ENCODE assay signal across 8 cellular contexts in the genomic region with DNA sequence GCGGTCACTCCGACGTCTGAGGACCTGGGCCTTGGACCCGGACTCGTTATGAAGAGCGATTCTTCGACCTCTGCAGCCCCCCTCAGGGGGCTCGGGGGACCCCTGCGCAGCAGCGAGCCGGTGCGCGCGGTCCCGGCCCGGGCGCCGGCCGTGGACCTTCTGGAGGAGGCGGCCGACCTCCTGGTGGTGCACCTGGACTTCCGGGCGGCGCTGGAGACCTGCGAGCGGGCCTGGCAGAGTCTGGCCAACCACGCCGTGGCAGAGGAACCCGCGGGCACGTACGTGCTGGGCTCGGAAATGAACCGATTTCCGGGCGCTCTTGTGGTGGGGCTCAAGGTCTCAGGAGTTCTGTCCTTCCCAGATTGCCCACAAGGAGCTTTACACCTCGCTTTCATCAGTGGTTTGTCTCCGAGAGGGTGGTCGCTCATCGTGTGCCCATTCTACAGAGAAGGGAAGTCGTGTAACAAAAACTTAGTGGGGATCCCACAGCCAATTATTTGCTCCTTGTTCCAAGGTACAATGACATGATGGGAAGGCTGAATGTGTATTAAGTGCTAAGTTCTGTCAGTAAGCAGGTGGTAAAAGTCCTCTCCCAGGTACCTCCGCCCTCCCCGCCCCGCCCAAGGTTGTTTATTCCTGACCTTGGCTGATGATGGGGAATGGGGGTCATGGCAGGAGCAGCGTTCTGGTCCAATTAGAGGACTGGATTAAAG. TPM values are rescaled to one million over a fixed set of nuclear protein-coding genes. Genes with fewer than 3 reads are reported as not detected.
DNase-seq lines count a peak whose midpoint lies in the region; ATAC-seq, FAIRE-seq and TF ChIP-seq lines count a peak whose summit lies in the region.

No MANE protein-coding gene starts in this region.

- H3K4me3 Mint-ChIP-seq in IgD-negative memory B cell: peak overlapping the region; percentile 94 to 99 (median 96)
- H3K4me3 Mint-ChIP-seq in activated CD4-positive, alpha-beta T cell treated with anti-CD3 and anti-CD28 coated beads, Interleukin-2, amount 10 ng/mL, durations not matched to agents 24 days and 14 days: peak overlapping the region; percentile 96

- peaks cover 25 to 40% (median 29%) of the 10 kb centered on the region in 3 donors for H3K4me1 Mint-ChIP-seq in IgD-negative memory B cell
- peaks cover 43% of the 10 kb centered on the region for H3K4me1 Mint-ChIP-seq in activated CD4-positive, alpha-beta T cell treated with anti-CD3 and anti-CD28 coated beads, Interleukin-2, amount 10 ng/mL, durations not matched to agents 24 days and 14 days

- peaks cover 9% of the 10 kb centered on the region for H3K36me3 Mint-ChIP-seq in IgD-negative memory B cell
- H3K36me3 Mint-ChIP-seq in activated CD4-positive, alpha-beta T cell treated with anti-CD3 and anti-CD28 coated beads, Interleukin-2, amount 10 ng/mL, durations not matched to agents 24 days and 14 days (ENCODE audit: low read depth): peaks cover 44% of the 10 kb centered on the region

- DNase-seq in AG08396 (ENCODE audit: low spot score): peak; percentile 51
- peak; percentile 84 for DNase-seq in activated CD4-positive, alpha-beta T cell treated with anti-CD3 and anti-CD28 coated beads, Interleukin-2, amount 10 ng/mL, durations not matched to agents 24 days and 14 days
- DNase-seq in H1 (ENCODE audit: low read depth in 1 of 2, low spot score in 2 of 2): peak in 1 of 2 experiments; percentile 62
- peak; percentile 64 to 83 (median 78) for DNase-seq in mucosa of descending colon
- DNase-seq in tibial artery: no peak

- peaks cover 9 to 17% (median 12%) of the 10 kb centered on the region in 4 experiments; a peak in 7 of 8 replicates for H3K36me3 ChIP-seq in H1 (ENCODE audit: control insufficient read depth in 2 of 4, insufficient read depth in 4 of 4, low read length in 3 of 4)
- H3K36me3 ChIP-seq in mucosa of descending colon (ENCODE audit: low read depth): no peaks in the 10 kb centered on the region
- peaks cover 22 to 40% (median 37%) of the 10 kb centered on the region in 3 donors for H3K36me3 ChIP-seq in tibial artery

- H3K4me3 ChIP-seq in H1 (ENCODE audit: extremely low read depth in 1 of 4, insufficient read depth in 2 of 4, low read depth in 3 of 4, low read length in 4 of 4) (peak overlapping the region; percentile 88 to 99 (median 97)), mucosa of descending colon (peak overlapping the region; percentile 85), tibial artery (peak overlapping the region; percentile 77 to 90)

- peak overlapping the region; percentile 70 to 90 (median 84) for H3K9ac ChIP-seq in H1 (replicated peaks in 1 of 4; ENCODE audit: extremely low read depth in 1 of 4, low read depth in 3 of 4, low read length in 3 of 4)

- H2BK12ac ChIP-seq in H1 (ENCODE audit: low read depth, low read length): no peak overlapping the region

- H4K20me1 ChIP-seq in H1 (replicated peaks in 1 of 2; ENCODE audit: control insufficient read depth in 1 of 2, insufficient read depth in 2 of 2, low read length in 2 of 2): peaks cover 0 to 3% of the 10 kb centered on the region in 2 experiments

- no peak overlapping the region for H4K5ac ChIP-seq in H1 (ENCODE audit: insufficient read length, low read depth, low read length)

- H4K91ac ChIP-seq in H1 (replicated peaks; ENCODE audit: insufficient read length, low read length): no peak overlapping the region

- H2BK5ac ChIP-seq in H1 (ENCODE audit: low read depth, low read length): 0 out of 2 replicates have a peak overlapping the region, but pooled peaks have one; percentile 47

- peak overlapping the region; percentile 67; the same call in 1 of the 2 replicates for H2AFZ ChIP-seq in H1 (ENCODE audit: low read length)

- 0 out of 4 replicates have a peak, but pooled peaks of 1 of the 2 experiments have one; percentile 6 for TF ChIP-seq RAD21 in H1 (IDR thresholded peaks at IDR 0.05 in 1 of 2, conservative IDR thresholded peaks at IDR 0.05 in 1 of 2; ENCODE audit: low read depth in 2 of 2, low read length in 2 of 2)

- POLR2A ChIA-PET in H1 (lab: Charles Lee; ENCODE audit: partially characterized antibody): interaction anchor here (0.7 to 2.3 kb wide), 8 partner anchors 11 to 291 kb away, joined by 3 to 11 read pairs (median 4); no protein-coding TSS in a partner anchor

- peaks cover 9% of the 10 kb centered on the region for H3K79me1 ChIP-seq in H1 (ENCODE audit: low read depth, low read length)

- H3K27ac ChIP-seq in H1 (ENCODE audit: low read depth, low read length): peak overlapping the region; percentile 84
- H3K27ac ChIP-seq in tibial artery: peak overlapping the region; percentile 74 to 77

- no peak overlapping the region for H2BK20ac ChIP-seq in H1 (ENCODE audit: low read length)

- peak in 1 of 2 experiments; percentile 26; a peak in 1 of 3 replicates for TF ChIP-seq POLR2A in H1 (IDR thresholded peaks at IDR 0.05; ENCODE audit: control extremely low read depth in 1 of 2, low read depth in 2 of 2, low read length in 2 of 2)

- no peak for FAIRE-seq in H1 (lab: Jason Lieb, UNC)

- no peak overlapping the region for H2BK120ac ChIP-seq in H1 (replicated peaks; ENCODE audit: low read depth, low read length)

- no peak for TF ChIP-seq CTCF in H1 (IDR thresholded peaks at IDR 0.05; ENCODE audit: control extremely low read depth in 1 of 3, insufficient read depth in 1 of 3, low read depth in 1 of 3, low read length in 3 of 3)
- no peak for TF ChIP-seq CTCF in mucosa of descending colon (IDR thresholded peaks at IDR 0.05)
- no peak for TF ChIP-seq CTCF in tibial artery (IDR thresholded peaks at IDR 0.05)

- H2BK15ac ChIP-seq in H1 (ENCODE audit: low read length): no peak overlapping the region

- H3K27ac Mint-ChIP-seq in IgD-negative memory B cell: peak overlapping the region in 2 of 3 donors; percentile 70 to 79
- H3K27ac Mint-ChIP-seq in activated CD4-positive, alpha-beta T cell treated with anti-CD3 and anti-CD28 coated beads, Interleukin-2, amount 10 ng/mL, durations not matched to agents 24 days and 14 days: peak overlapping the region; percentile 93

- no peak overlapping the region for H3K56ac ChIP-seq in H1 (replicated peaks; ENCODE audit: insufficient read length, low read depth, low read length)

- no peaks in the 10 kb centered on the region for H3K27me3 Mint-ChIP-seq in IgD-negative memory B cell
- no peaks in the 10 kb centered on the region for H3K27me3 Mint-ChIP-seq in activated CD4-positive, alpha-beta T cell treated with anti-CD3 and anti-CD28 coated beads, Interleukin-2, amount 10 ng/mL, durations not matched to agents 24 days and 14 days

- 14% methylated on average over 43 of the region's 45 CpGs; no CpG with 5 or more reads in 1 of the 2 experiments for WGBS in H1 (ENCODE audit: extremely low coverage in 1 of 2, insufficient coverage in 1 of 2, insufficient read length in 1 of 2, insufficient replicate concordance in 2 of 2, low coverage in 1 of 2, low lambda C conversion rate in 2 of 2, missing lambda C conversion rate in 1 of 2), 2 experiments

- H3K4ac ChIP-seq in H1 (replicated peaks; ENCODE audit: insufficient read length, low read depth, low read length): no peak overlapping the region

- H3K23ac ChIP-seq in H1 (ENCODE audit: insufficient read length): no peak overlapping the region

- peak overlapping the region; percentile 79; the same call in 1 of the 2 replicates for H4K8ac ChIP-seq in H1 (ENCODE audit: extremely low read depth, insufficient read depth, low read length)

- H3K4me2 ChIP-seq in H1 (ENCODE audit: insufficient read depth in 1 of 2, low read depth in 2 of 2, low read length in 2 of 2): peak overlapping the region; percentile 71 to 82

- peak; percentile 25 for ATAC-seq in GM18907 (IDR thresholded peaks at IDR 0.05; ENCODE audit: unreplicated experiment)
- ATAC-seq in mucosa of descending colon: peak; percentile 69
- ATAC-seq in GM21447 (IDR thresholded peaks at IDR 0.05; ENCODE audit: unreplicated experiment): no peak

- H3K4me1 ChIP-seq in H1 (replicated peaks in 1 of 4; ENCODE audit: control insufficient read depth in 3 of 4, insufficient read depth in 4 of 4, low read length in 3 of 4): 0 out of 7 replicates have a peak, but pooled peaks cover 0 to 3% (median 0%) of the 10 kb centered on the region in 4 experiments
- H3K4me1 ChIP-seq in mucosa of descending colon (ENCODE audit: low read depth): peaks cover 25% of the 10 kb centered on the region
- H3K4me1 ChIP-seq in tibial artery: peaks cover 6 to 37% (median 31%) of the 10 kb centered on the region in 4 donors

- H3K79me2 ChIP-seq in H1 (ENCODE audit: control insufficient read depth in 1 of 2, insufficient read depth in 2 of 2, low read length in 2 of 2): peaks cover 0 to 36% of the 10 kb centered on the region in 2 experiments; a peak in 3 of 4 replicates

- H3K14ac ChIP-seq in H1 (ENCODE audit: insufficient read length): no peak overlapping the region

- H3K9me3 ChIP-seq in H1 (ENCODE audit: insufficient read depth in 2 of 2, low read depth in 1 of 2, low read length in 1 of 2): no peaks in the 10 kb centered on the region
- no peaks in the 10 kb centered on the region for H3K9me3 ChIP-seq in mucosa of descending colon
- no peaks in the 10 kb centered on the region for H3K9me3 ChIP-seq in tibial artery

- peak overlapping the region; percentile 96; the same call in 1 of the 2 replicates for H3K18ac ChIP-seq in H1 (ENCODE audit: extremely low read depth, low read length)

- intact Hi-C loops in activated CD4-positive, alpha-beta T cell treated with anti-CD3 and anti-CD28 coated beads, Interleukin-2, amount 10 ng/mL, durations not matched to agents 24 days and 14 days (cut with micrococcal nuclease): loop anchor here (5.0 kb wide), 1 partner anchor 1001 kb away; no protein-coding TSS in a partner anchor
- intact Hi-C loops in mucosa of descending colon (cut with DNase I, micrococcal nuclease) (loop anchor here (5.0 to 10.0 kb wide), 2 partner anchors 244 to 246 kb away; no protein-coding TSS in a partner anchor), tibial artery (cut with DNase I; ENCODE audit: low total_unique reads) (loop anchor here (5.0 to 10.0 kb wide), 3 partner anchors 54 to 251 kb away; partner anchors contain the start of gene MICAL3)

- H3K23me2 ChIP-seq in H1 (ENCODE audit: low read depth, low read length): peaks cover 2% of the 10 kb centered on the region; the same call in 1 of the 2 replicates

- H3K27me3 ChIP-seq in H1 (replicated peaks in 1 of 4; ENCODE audit: control insufficient read depth in 3 of 4, extremely low read depth in 1 of 4, insufficient read depth in 3 of 4, low read length in 3 of 4): no peaks in the 10 kb centered on the region
- no peaks in the 10 kb centered on the region for H3K27me3 ChIP-seq in tibial artery

- CTCF ChIA-PET in H1 (lab: Charles Lee; ENCODE audit: partially characterized antibody): interaction anchor here (0.7 to 11.5 kb wide), 11 partner anchors 9 to 335 kb away, joined by 3 to 163 read pairs (median 5); no protein-coding TSS in a partner anchor

- H3K9me3 Mint-ChIP-seq in IgD-negative memory B cell: peaks cover 0 to 2% (median 0%) of the 10 kb centered on the region in 3 donors
- H3K9me3 Mint-ChIP-seq in activated CD4-positive, alpha-beta T cell treated with anti-CD3 and anti-CD28 coated beads, Interleukin-2, amount 10 ng/mL, durations not matched to agents 24 days and 14 days: no peaks in the 10 kb centered on the region

- no peak for TF ChIP-seq EP300 in H1 (IDR thresholded peaks at IDR 0.05; ENCODE audit: borderline replicate concordance in 1 of 2, low read depth in 2 of 2, low read length in 2 of 2)

- H2AK5ac ChIP-seq in H1 (ENCODE audit: low read depth, low read length): no peak overlapping the region

RNA-seq across cellular contexts. Expression of gene PEX26, which starts 0.7 kb away (rescaled TPM):
- 3.4 TPM for polyA plus RNA-seq in IgD-negative memory B cell
- 53.5 and 54.0 TPM in 2 replicates for total RNA-seq in activated CD4-positive, alpha-beta T cell treated with anti-CD3 and anti-CD28 coated beads, Interleukin-2, amount 10 ng/mL, durations not matched to agents 24 days and 14 days
- 46.6 and 49.0 TPM in 2 replicates for total RNA-seq in H1 (2021; fragmentation: NEBNext Ultra II Directional; extraction: Animal tissue kit (Norgen Biotek cat#: 25700))
- 33.1 and 41.9 TPM in 2 replicates for polyA plus RNA-seq in H1 (2011; rRNA removed)
- 29.4 TPM for polyA plus RNA-seq in H1 (2011; cell fraction: cytosol; rRNA removed)
- polyA plus RNA-seq in H1 (2011; cell fraction: nucleus; rRNA removed): 35.7 TPM
- 33.8 to 41.7 TPM (median 38.8 TPM) in 4 replicates for polyA plus RNA-seq in H1 (2012, experiment 1 of 2)
- polyA plus RNA-seq in H1 (2012, experiment 2 of 2): 43.1 TPM
- 26.5 TPM for polyA plus RNA-seq in H1 (2013, experiment 1 of 2)
- 27.2 TPM for polyA plus RNA-seq in H1 (2013, experiment 2 of 2)
- 41.2 and 46.0 TPM in 2 replicates for polyA minus RNA-seq in H1 (2011; rRNA and poly(A)+ RNA removed)
- polyA minus RNA-seq in H1 (2011; cell fraction: cytosol; rRNA and poly(A)+ RNA removed): 21.4 TPM
- 20.6 TPM for polyA minus RNA-seq in H1 (2011; cell fraction: nucleus; rRNA and poly(A)+ RNA removed)
- 100 to 1,000 TPM; 113 to 241 (median 123) TPM for total RNA-seq in mucosa of descending colon

RNA-seq across cellular contexts. Expression of gene TUBA8, which starts 32.1 kb away (rescaled TPM):
- polyA plus RNA-seq in IgD-negative memory B cell (2.8 TPM), H1 (2011; rRNA removed) (3.5 and 4.0 TPM in 2 replicates)
- 1.2 and 1.7 TPM in 2 replicates for total RNA-seq in activated CD4-positive, alpha-beta T cell treated with anti-CD3 and anti-CD28 coated beads, Interleukin-2, amount 10 ng/mL, durations not matched to agents 24 days and 14 days
- 0.23 and 1.0 TPM in 2 replicates for total RNA-seq in H1 (2021; fragmentation: NEBNext Ultra II Directional; extraction: Animal tissue kit (Norgen Biotek cat#: 25700))
- 2.2 TPM for polyA plus RNA-seq in H1 (2011; cell fraction: cytosol; rRNA removed)
- polyA plus RNA-seq in H1 (2011; cell fraction: nucleus; rRNA removed): 4.9 TPM
- 1.5 to 2.5 TPM (median 1.6 TPM) in 4 replicates for polyA plus RNA-seq in H1 (2012, experiment 1 of 2)
- 1.6 TPM for polyA plus RNA-seq in H1 (2012, experiment 2 of 2)
- 1.1 TPM for polyA plus RNA-seq in H1 (2013, experiment 1 of 2)
- polyA plus RNA-seq in H1 (2013, experiment 2 of 2): 0.92 TPM
- 1.7 and 2.3 TPM in 2 replicates for polyA minus RNA-seq in H1 (2011; rRNA and poly(A)+ RNA removed)
- polyA minus RNA-seq in H1 (2011; cell fraction: cytosol; rRNA and poly(A)+ RNA removed): not detected
- 0.50 TPM for polyA minus RNA-seq in H1 (2011; cell fraction: nucleus; rRNA and poly(A)+ RNA removed)
- 1 to 10 TPM; 2.7 to 4.7 (median 3.3) TPM for total RNA-seq in mucosa of descending colon

RNA-seq across cellular contexts. Expression of gene MICAL3, which starts 54.1 kb away (rescaled TPM):
- polyA plus RNA-seq in IgD-negative memory B cell (12.0 TPM), H1 (2011; rRNA removed) (8.3 and 10.8 TPM in 2 replicates)
- 47.0 and 51.2 TPM in 2 replicates for total RNA-seq in activated CD4-positive, alpha-beta T cell treated with anti-CD3 and anti-CD28 coated beads, Interleukin-2, amount 10 ng/mL, durations not matched to agents 24 days and 14 days
- total RNA-seq in H1 (2021; fragmentation: NEBNext Ultra II Directional; extraction: Animal tissue kit (Norgen Biotek cat#: 25700)): 39.2 and 41.8 TPM in 2 replicates
- polyA plus RNA-seq in H1 (2011; cell fraction: cytosol; rRNA removed): 10.7 TPM
- 32.8 TPM for polyA plus RNA-seq in H1 (2011; cell fraction: nucleus; rRNA removed)
- 18.4 to 26.8 TPM (median 20.0 TPM) in 4 replicates for polyA plus RNA-seq in H1 (2012, experiment 1 of 2)
- 5.5 TPM for polyA plus RNA-seq in H1 (2012, experiment 2 of 2)
- polyA plus RNA-seq in H1 (2013, experiment 1 of 2): 13.1 TPM
- 13.3 TPM for polyA plus RNA-seq in H1 (2013, experiment 2 of 2)
- 31.2 and 33.7 TPM in 2 replicates for polyA minus RNA-seq in H1 (2011; rRNA and poly(A)+ RNA removed)
- polyA minus RNA-seq in H1 (2011; cell fraction: cytosol; rRNA and poly(A)+ RNA removed): 13.2 TPM
- 34.5 TPM for polyA minus RNA-seq in H1 (2011; cell fraction: nucleus; rRNA and poly(A)+ RNA removed)
- total RNA-seq in mucosa of descending colon: 100 to 1,000 TPM in 2 of 3 donors, 10 to 100 TPM in 1; 75.8 to 135 (median 129) TPM

Comparison
In these comparisons a context has a peak if more than half of its experiments do, and no peak if none do; other contexts are left out.
1. DNase-seq: peak in AG08396 (single experiment), activated CD4-positive, alpha-beta T cell treated with anti-CD3 and anti-CD28 coated beads, Interleukin-2, amount 10 ng/mL, durations not matched to agents 24 days and 14 days (single experiment) and mucosa of descending colon (3 of 3); none in tibial artery (0 of 2).
2. Peak in every context shown above with its lines, with median percentiles within 50 percentile points of each other: H3K4me3 ChIP-seq.